In genomic region chr1:247147781-247148180, GRCh38 we compare ENCODE assay signal across 20 cellular contexts.
"Had no signal": no experiment of that assay in that cellular context is flagged by ENCODE, and none has a peak within 500 bp of the region (broad histone marks: within the 10 kb centered on the region; RNA-seq: fewer than 3 reads in every experiment).

No MANE protein-coding gene starts in this region.

- H3K4me2 ChIP-seq: KMS-11, PC-9 had no signal

- H3K27ac ChIP-seq: body of pancreas, KMS-11, PC-9 had no signal

- H3K4me3 ChIP-seq: body of pancreas, PC-9 had no signal

- ATAC-seq: body of pancreas, WTC11 had no signal

- H3K9ac ChIP-seq: KMS-11 had no signal

- H2AFZ ChIP-seq: PC-9 had no signal

- FAIRE-seq: bronchial epithelial cell had no signal

- DNase-seq: activated CD4-positive, alpha-beta memory T cell treated with anti-CD3 and anti-CD28 coated beads, Interleukin-2, amount 10 ng/mL, durations not matched to agents 7 days and 5 days; activated CD4-positive, alpha-beta T cell treated with anti-CD3 and anti-CD28 coated beads for 1 hour; activated CD4-positive, alpha-beta T cell treated with anti-CD3 and anti-CD28 coated beads, Interleukin-2, amount 10 ng/mL, durations not matched to agents 7 days and 5 days; activated CD8-positive, alpha-beta memory T cell treated with anti-CD3 and anti-CD28 coated beads, Interleukin-2, amount 50 U/mL, for 48 hours; activated naive CD4-positive, alpha-beta T cell treated with anti-CD3 and anti-CD28 coated beads, Interleukin-2, amount 50 U/mL, for 16 hours; activated naive CD8-positive, alpha-beta T cell treated with anti-CD3 and anti-CD28 coated beads, Interleukin-2, amount 10 ng/mL, durations not matched to agents 7 days and 5 days; activated T-cell treated with anti-CD3 and anti-CD28 coated beads, Interleukin-2, amount 50 U/mL, for 1 hour; aorta; body of pancreas; central memory CD4-positive, alpha-beta T cell; NCI-H1105; NCI-H1436 treated with DMSO at 0.1 percent for 48 hours; NCI-H187; NCI-H2081; NCI-H510A treated with DMSO at 0.1 percent for 48 hours; PC-9; SHP77 treated with DMSO at 0.1 percent for 48 hours had no signal

- H3K4me1 ChIP-seq: body of pancreas had no signal

- H3K27me3 ChIP-seq: body of pancreas had no signal
